Comparison of ENCODE assay signal across 8 cellular contexts in genomic region chr10:46022978-46023702, GRCh38. TPM values are rescaled to one million over a fixed set of nuclear protein-coding genes. Genes with fewer than 3 reads are reported as not detected.
DNase-seq lines count a peak whose midpoint lies in the region; ATAC-seq and TF ChIP-seq lines count a peak whose summit lies in the region.

No MANE protein-coding gene starts in this region.

- 0 to 8% (median 0%) methylated on average over 7 to 49 of the region's 49 CpGs for WGBS in adrenal gland, 4 donors

- peak overlapping the region; percentile 89 to 98 (median 96) for H3K27ac ChIP-seq in adrenal gland
- peak overlapping the region; percentile 89 for H3K27ac ChIP-seq in left ventricle myocardium inferior (replicated peaks)
- peak overlapping the region; percentile 89 for H3K27ac ChIP-seq in upper lobe of right lung

- TF ChIP-seq CTCF in adrenal gland (IDR thresholded peaks at IDR 0.05) (peak in 3 of 6 experiments; percentile 4 to 14 (median 7)), left ventricle myocardium inferior (IDR thresholded peaks at IDR 0.05; ENCODE audit: borderline replicate concordance) (peak; percentile 43), upper lobe of right lung (IDR thresholded peaks at IDR 0.05) (peak; percentile 42)

- in situ Hi-C loops in KBM-7 (cut with MboI; ENCODE audit: low pct_unique_long_range_greater_than_20kb, low sequenced_read_pairs) = no loop called here

- peak; percentile 94 for ATAC-seq in GM21723 (IDR thresholded peaks at IDR 0.05; ENCODE audit: unreplicated experiment)
- ATAC-seq in upper lobe of right lung = peak; percentile 98

- H3K36me3 ChIP-seq in adrenal gland (replicated peaks in 1 of 2) = no peaks in the 10 kb centered on the region
- no peaks in the 10 kb centered on the region for H3K36me3 ChIP-seq in left ventricle myocardium inferior
- peaks cover 8% of the 10 kb centered on the region for H3K36me3 ChIP-seq in upper lobe of right lung

- peak; percentile 92 for DNase-seq in Daoy (ENCODE audit: low read depth)
- peak; percentile 92 for DNase-seq in KBM-7
- DNase-seq in T follicular helper cell (ENCODE audit: low read depth) = peak; percentile 73
- DNase-seq in adrenal gland = peak; percentile 93 to 97 (median 96)
- DNase-seq in left ventricle myocardium inferior = peak; percentile 93
- DNase-seq in posterior vena cava (ENCODE audit: low spot score) = peak; percentile 97
- peak; percentile 99 for DNase-seq in upper lobe of right lung

- no peaks in the 10 kb centered on the region for H3K9me3 ChIP-seq in adrenal gland (replicated peaks in 1 of 3)
- H3K9me3 ChIP-seq in left ventricle myocardium inferior (replicated peaks) = no peaks in the 10 kb centered on the region
- no peaks in the 10 kb centered on the region for H3K9me3 ChIP-seq in upper lobe of right lung

- H3K27me3 ChIP-seq in adrenal gland = no peaks in the 10 kb centered on the region
- no peaks in the 10 kb centered on the region for H3K27me3 ChIP-seq in left ventricle myocardium inferior (ENCODE audit: low read depth)
- no peaks in the 10 kb centered on the region for H3K27me3 ChIP-seq in upper lobe of right lung

- H3K4me1 ChIP-seq in adrenal gland (replicated peaks in 1 of 2) = peaks cover 19 to 80% of the 10 kb centered on the region in 2 donors
- H3K4me1 ChIP-seq in left ventricle myocardium inferior = peaks cover 98% of the 10 kb centered on the region
- peaks cover 84% of the 10 kb centered on the region for H3K4me1 ChIP-seq in upper lobe of right lung

- peak; percentile 48 to 90 for TF ChIP-seq POLR2A in adrenal gland (IDR thresholded peaks at IDR 0.05)

- intact Hi-C loops in adrenal gland (cut with DNase I) (loop anchor here in 1 of 2 donors (10.0 kb wide), 1 partner anchor 48 kb away; the partner anchor contains the start of gene TIMM23), left ventricle myocardium inferior (cut with micrococcal nuclease) (no loop called here), posterior vena cava (cut with DNase I) (no loop called here), upper lobe of right lung (cut with DNase I) (no loop called here)

- H3K4me3 ChIP-seq in adrenal gland (peak overlapping the region in 3 of 4 donors; percentile 12 to 77 (median 34)), left ventricle myocardium inferior (peak overlapping the region; percentile 75), upper lobe of right lung (peak overlapping the region; percentile 66)

RNA-seq across cellular contexts. Expression of gene NCOA4, which starts 7.3 kb away (rescaled TPM):
- total RNA-seq in Daoy (2014; rRNA removed; shearing (Covaris generic)) = 92.4 and 101 TPM in 2 replicates
- 100 to 1,000 TPM; 123 to 186 (median 126) TPM for total RNA-seq in adrenal gland
- polyA plus RNA-seq in adrenal gland = 100 to 1,000 TPM in 1 of 3 donors, 10 to 100 TPM in 2; 22.2 to 134 (median 30.5) TPM
- 270 TPM for total RNA-seq in left ventricle myocardium inferior
- 100 to 1,000 TPM in 1 of 2 donors, 10 to 100 TPM in 1; 99.0 to 123 TPM for total RNA-seq in posterior vena cava
- 187 TPM for total RNA-seq in upper lobe of right lung

RNA-seq across cellular contexts. Expression of gene MSMB, which starts 22.9 kb away (rescaled TPM):
- not detected in 2 replicates for total RNA-seq in Daoy (2014; rRNA removed; shearing (Covaris generic))
- total RNA-seq in adrenal gland (not detected), left ventricle myocardium inferior (not detected), posterior vena cava (not detected), upper lobe of right lung (not detected)
- polyA plus RNA-seq in adrenal gland = not detected

RNA-seq across cellular contexts. Expression of gene TIMM23, which starts 50.9 kb away (rescaled TPM):
- 113 and 127 TPM in 2 replicates for total RNA-seq in Daoy (2014; rRNA removed; shearing (Covaris generic))
- total RNA-seq in adrenal gland (10 to 100 TPM; 47.2 to 96.3 (median 63.9) TPM), left ventricle myocardium inferior (83.5 TPM), posterior vena cava (10 to 100 TPM; 36.8 to 37.7 TPM), upper lobe of right lung (35.8 TPM)
- 100 to 1,000 TPM in 1 of 3 donors, 10 to 100 TPM in 2; 61.2 to 135 (median 86.7) TPM for polyA plus RNA-seq in adrenal gland

Comparison
In these comparisons a context has a peak if more than half of its experiments do, and no peak if none do; other contexts are left out.
1. Peak in every context shown above with its lines: DNase-seq, ATAC-seq, H3K4me3 ChIP-seq and H3K27ac ChIP-seq.